ENCODE assay signal across 10 cellular contexts in genomic region chr12:8156845-8157244, GRCh38. TPM values are rescaled to one million over a fixed set of nuclear protein-coding genes. Genes with fewer than 3 reads are reported as not detected.
DNase-seq lines count a peak whose midpoint lies in the region; ATAC-seq and TF ChIP-seq lines count a peak whose summit lies in the region.
"Had no signal": no experiment of that assay in that cellular context is flagged by ENCODE, and none has a peak within 500 bp of the region (broad histone marks: within the 10 kb centered on the region; RNA-seq: fewer than 3 reads in every experiment).

TSS of gene ZNF705A (plus strand) at chr12:8157015. CDS start at chr12:8172626, 15,611 bp downstream.

- no peaks in the 10 kb centered on the region for H3K27me3 ChIP-seq in RWPE2 (ENCODE audit: insufficient read depth, poor library complexity, severe bottlenecking)

- no peaks in the 10 kb centered on the region for H3K36me3 ChIP-seq in RWPE2 (ENCODE audit: low read depth)

- H3K27me3 Mint-ChIP-seq in activated naive CD8-positive, alpha-beta T cell treated with anti-CD3 and anti-CD28 coated beads for 36 hours = peaks cover 12% of the 10 kb centered on the region

- H3K27ac ChIP-seq in RWPE2 (ENCODE audit: poor library complexity, severe bottlenecking) = peak within 1 kb of the TSS; percentile 76

- no peaks in the 10 kb centered on the region for H3K9me3 Mint-ChIP-seq in activated naive CD8-positive, alpha-beta T cell treated with anti-CD3 and anti-CD28 coated beads for 36 hours

- peak; percentile 68 for DNase-seq in H4 (ENCODE audit: low spot score)
- DNase-seq in RWPE2 (ENCODE audit: low spot score) = no peak
- DNase-seq in fibroblast of gingiva (ENCODE audit: low read depth) = peak; percentile 20
- DNase-seq in renal cortical epithelial cell (ENCODE audit: low read depth) = peak; percentile 98
- no peak for DNase-seq in C1 segment of cervical spinal cord (lab: John Stamatoyannopoulos, UW)
- no peak for DNase-seq in activated naive CD8-positive, alpha-beta T cell treated with anti-CD3 and anti-CD28 coated beads for 36 hours
- DNase-seq in NCI-H345 (lab: John Stamatoyannopoulos, UW) = no peak
- DNase-seq: hypothalamus, nucleus accumbens had no signal

- ATAC-seq in RWPE2 (ENCODE audit: low read depth) (peak; percentile 88), HG03571 (IDR thresholded peaks at IDR 0.05; ENCODE audit: unreplicated experiment) (no peak)

- TF ChIP-seq CTCF in RWPE2 (IDR thresholded peaks at IDR 0.05; ENCODE audit: poor library complexity, severe bottlenecking) = no peak

- peaks cover 14% of the 10 kb centered on the region for H3K4me1 ChIP-seq in RWPE2 (ENCODE audit: insufficient read depth, poor library complexity, severe bottlenecking)

- H3K27ac Mint-ChIP-seq in activated naive CD8-positive, alpha-beta T cell treated with anti-CD3 and anti-CD28 coated beads for 36 hours = no peak within 1 kb of the TSS

- H3K4me3 ChIP-seq in RWPE2 (ENCODE audit: severe bottlenecking) = no peak within 1 kb of the TSS

- no peak within 1 kb of the TSS for H3K4me3 Mint-ChIP-seq in activated naive CD8-positive, alpha-beta T cell treated with anti-CD3 and anti-CD28 coated beads for 36 hours

- H3K4me1 Mint-ChIP-seq in activated naive CD8-positive, alpha-beta T cell treated with anti-CD3 and anti-CD28 coated beads for 36 hours = peaks cover 32% of the 10 kb centered on the region

- no peaks in the 10 kb centered on the region for H3K36me3 Mint-ChIP-seq in activated naive CD8-positive, alpha-beta T cell treated with anti-CD3 and anti-CD28 coated beads for 36 hours

- no peaks in the 10 kb centered on the region for H3K9me3 ChIP-seq in RWPE2 (ENCODE audit: severe bottlenecking)

RNA-seq across cellular contexts. Expression of gene ZNF705A, which starts in this region (rescaled TPM):
- not detected in 2 replicates for total RNA-seq in H4 (2014; rRNA removed; shearing (Covaris generic))
- under 0.01 TPM in 1 of 2 replicates, not detected in the other for total RNA-seq in renal cortical epithelial cell
- not detected for total RNA-seq in activated naive CD8-positive, alpha-beta T cell treated with anti-CD3 and anti-CD28 coated beads for 36 hours

Comparison
In these comparisons a context has a peak if more than half of its experiments do, and no peak if none do; other contexts are left out.
1. Peak in DNase-seq in H4; RNA of the gene not detected or under 1 TPM.
2. Peak in DNase-seq in renal cortical epithelial cell; RNA of the gene not detected or under 1 TPM.